8 cellular contexts compared by ENCODE assay signal in the genomic region with DNA sequence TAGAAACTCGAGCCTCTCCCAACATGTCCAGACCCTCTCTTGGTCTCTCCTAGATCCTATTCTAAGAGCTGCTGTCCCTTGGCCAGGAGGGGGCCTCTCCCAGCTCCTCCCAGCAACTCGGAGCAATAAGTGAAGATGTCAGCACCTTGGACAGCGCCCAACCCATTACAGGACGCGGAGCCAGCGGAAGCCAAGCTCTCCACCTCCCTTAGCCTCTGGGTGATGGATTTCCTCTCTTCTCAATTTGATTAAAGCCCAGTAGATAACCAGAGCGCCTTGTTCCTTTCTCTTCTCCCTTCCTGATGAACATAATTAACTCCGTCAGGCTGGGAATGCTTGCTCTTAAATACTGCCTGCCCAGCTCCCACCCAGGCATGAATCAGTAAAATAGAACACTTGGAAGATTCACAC. TPM values are rescaled to one million over a fixed set of nuclear protein-coding genes. Genes with fewer than 3 reads are reported as not detected.
DNase-seq lines count a peak whose midpoint lies in the region; ATAC-seq, FAIRE-seq and TF ChIP-seq lines count a peak whose summit lies in the region.

No MANE protein-coding gene starts in this region.

- H3K9me3 Mint-ChIP-seq in astrocyte (ENCODE audit: unreplicated experiment) = peaks cover 2% of the 10 kb centered on the region

- H3K9ac ChIP-seq in astrocyte (ENCODE audit: low read length) = no peak overlapping the region

- DNase-seq in COLO829 (ENCODE audit: low spot score) (peak; percentile 79), KBM-7 (peak; percentile 90), T-helper 22 cell (ENCODE audit: low read depth) (peak; percentile 26), astrocyte (ENCODE audit: low read depth) (peak; percentile 52), iris pigment epithelial cell (ENCODE audit: low read depth) (peak; percentile 75), NCI-H774 (lab: John Stamatoyannopoulos, UW) (no peak)
- DNase-seq in stimulated activated CD4-positive, alpha-beta T cell treated with anti-CD3 and anti-CD28 coated beads, Interleukin-2, amount 100 ng/mL, for 24 hours = peak; percentile 81 to 83

- no peaks in the 10 kb centered on the region for H3K4me1 Mint-ChIP-seq in astrocyte (ENCODE audit: low read depth, unreplicated experiment)

- peak; percentile 70 for FAIRE-seq in astrocyte (lab: Jason Lieb, UNC)

- H3K27me3 Mint-ChIP-seq in astrocyte (ENCODE audit: low read depth, unreplicated experiment) = peaks cover 80% of the 10 kb centered on the region

- no peak for ATAC-seq in GM21825 (IDR thresholded peaks at IDR 0.05; ENCODE audit: unreplicated experiment)

- no peak overlapping the region for H3K4me3 Mint-ChIP-seq in astrocyte (ENCODE audit: unreplicated experiment)

- H3K4me1 ChIP-seq in astrocyte (ENCODE audit: insufficient read depth, low read length) = no peaks in the 10 kb centered on the region

- H2AFZ ChIP-seq in astrocyte (ENCODE audit: low read depth, low read length) = no peak overlapping the region

- H3K79me2 ChIP-seq in astrocyte (ENCODE audit: insufficient read depth, low read length) = no peaks in the 10 kb centered on the region

- in situ Hi-C loops in KBM-7 (cut with MboI; ENCODE audit: low pct_unique_long_range_greater_than_20kb, low sequenced_read_pairs) = no loop called here

- H3K27me3 ChIP-seq in astrocyte (ENCODE audit: insufficient read depth, low read length) = peaks cover 11% of the 10 kb centered on the region

- no peak overlapping the region for H3K4me2 ChIP-seq in astrocyte (ENCODE audit: low read length)

- no peaks in the 10 kb centered on the region for H3K36me3 ChIP-seq in astrocyte (ENCODE audit: insufficient read depth, low read length)

- H3K36me3 Mint-ChIP-seq in astrocyte (ENCODE audit: low read depth, unreplicated experiment) = peaks cover 2% of the 10 kb centered on the region

- H3K9me3 ChIP-seq in astrocyte (ENCODE audit: insufficient read depth, low read depth, low read length) = no peaks in the 10 kb centered on the region

- H3K4me3 ChIP-seq in astrocyte (ENCODE audit: insufficient read depth, low read depth, low read length) = no peak overlapping the region

- peak; percentile 41 for TF ChIP-seq CTCF in astrocyte (IDR thresholded peaks at IDR 0.05; ENCODE audit: insufficient read depth, low read depth, low read length)

- no peaks in the 10 kb centered on the region for H4K20me1 ChIP-seq in astrocyte (ENCODE audit: insufficient read depth, low read length)

- H3K27ac Mint-ChIP-seq in astrocyte (ENCODE audit: unreplicated experiment) = no peak overlapping the region

- H3K27ac ChIP-seq in astrocyte (ENCODE audit: low read depth, low read length) = no peak overlapping the region

RNA-seq across cellular contexts. Expression of gene TPBGL, which starts 26.2 kb away (rescaled TPM):
- total RNA-seq in astrocyte = 0.20 and 0.41 TPM in 2 replicates
